ENCODE assay signal across 1 cellular context in genomic region chr4:154743683-154744340, GRCh38.
TF ChIP-seq lines count a peak whose summit lies in the region.

Gene LRAT, plus strand, starts transcription at chr4:154744000. Its CDS starts 327 bp downstream, at chr4:154744327.

TF ChIP-seq in GM23338, 12 proteins besides CTCF, POLR2A, EP300 and RAD21 (continued from another document):
- TF ChIP-seq, protein P1, sequence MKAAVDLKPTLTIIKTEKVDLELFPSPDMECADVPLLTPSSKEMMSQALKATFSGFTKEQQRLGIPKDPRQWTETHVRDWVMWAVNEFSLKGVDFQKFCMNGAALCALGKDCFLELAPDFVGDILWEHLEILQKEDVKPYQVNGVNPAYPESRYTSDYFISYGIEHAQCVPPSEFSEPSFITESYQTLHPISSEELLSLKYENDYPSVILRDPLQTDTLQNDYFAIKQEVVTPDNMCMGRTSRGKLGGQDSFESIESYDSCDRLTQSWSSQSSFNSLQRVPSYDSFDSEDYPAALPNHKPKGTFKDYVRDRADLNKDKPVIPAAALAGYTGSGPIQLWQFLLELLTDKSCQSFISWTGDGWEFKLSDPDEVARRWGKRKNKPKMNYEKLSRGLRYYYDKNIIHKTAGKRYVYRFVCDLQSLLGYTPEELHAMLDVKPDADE (IDR thresholded peaks at IDR 0.05), result peak; percentile 47; the same call in 1 of the 2 replicates
- TF ChIP-seq JUNB (IDR thresholded peaks at IDR 0.05; ENCODE audit: unreplicated experiment) (no peak), EZH2phosphoT487 (IDR thresholded peaks at IDR 0.05; ENCODE audit: unreplicated experiment) (no peak), STAT1 (IDR thresholded peaks at IDR 0.05; ENCODE audit: unreplicated experiment) (no peak), ZNF114 (CRISPR knock-in tag; IDR thresholded peaks at IDR 0.05) (no peak), POLR2AphosphoS5 (IDR thresholded peaks at IDR 0.05; ENCODE audit: low read depth) (peak; percentile 99)
